8 cellular contexts compared by ENCODE assay signal in genomic region chr21:32279377-32279680, GRCh38. TPM values are rescaled to one million over a fixed set of nuclear protein-coding genes. Genes with fewer than 3 reads are reported as not detected.
DNase-seq lines count a peak whose midpoint lies in the region; ATAC-seq and TF ChIP-seq lines count a peak whose summit lies in the region.

No MANE protein-coding gene starts in this region.

- peak overlapping the region; percentile 92 for H3K4me3 ChIP-seq in mucosa of stomach (ENCODE audit: low read length)

- ATAC-seq in HG02798 (IDR thresholded peaks at IDR 0.05; ENCODE audit: poor library complexity, unreplicated experiment), result peak; percentile 23
- no peak for ATAC-seq in GM21717 (IDR thresholded peaks at IDR 0.05; ENCODE audit: unreplicated experiment)

- no peaks in the 10 kb centered on the region for H3K9me3 ChIP-seq in mucosa of stomach (ENCODE audit: control insufficient read depth, low read length)

- no peaks in the 10 kb centered on the region for H3K27me3 ChIP-seq in mucosa of stomach (ENCODE audit: control insufficient read depth, insufficient read depth, low read length)

- H3K27ac Mint-ChIP-seq in CD14-positive monocyte (peak overlapping the region; percentile 85 to 95 (median 94)), brain (peak overlapping the region; percentile 95 to 98 (median 97))

- H3K9me3 Mint-ChIP-seq in CD14-positive monocyte (peaks cover 0 to 12% (median 7%) of the 10 kb centered on the region in 7 donors), brain (peaks cover 0 to 4% (median 0%) of the 10 kb centered on the region in 5 experiments)

- H3K4me1 Mint-ChIP-seq in CD14-positive monocyte (peaks cover 23% of the 10 kb centered on the region), brain (peaks cover 39% of the 10 kb centered on the region)

- H3K4me3 Mint-ChIP-seq in CD14-positive monocyte, result peak overlapping the region; percentile 98 to 99
- peak overlapping the region; percentile 98 to 100 (median 100) for H3K4me3 Mint-ChIP-seq in brain

- peak overlapping the region; percentile 83 for H3K9ac ChIP-seq in mucosa of stomach (ENCODE audit: low read length)

- peaks cover 12% of the 10 kb centered on the region for H3K4me1 ChIP-seq in mucosa of stomach (ENCODE audit: control insufficient read depth, insufficient read depth, low read length)

- H3K27me3 Mint-ChIP-seq in CD14-positive monocyte (ENCODE audit: low read depth in 3 of 3) (peaks cover 0 to 1% (median 0%) of the 10 kb centered on the region in 3 donors), brain (peaks cover 14% of the 10 kb centered on the region)

- TF ChIP-seq CTCF in CD14-positive monocyte (IDR thresholded peaks at IDR 0.05) (no peak), brain (conservative IDR thresholded peaks at IDR 0.05) (no peak)

- DNase-seq in CD14-positive monocyte (ENCODE audit: low spot score) (no peak), foreskin melanocyte (no peak), MV-4-11 (lab: John Stamatoyannopoulos, UW) (no peak), medulla oblongata (ENCODE audit: extremely low spot score) (no peak)

- H3K36me3 ChIP-seq in mucosa of stomach (ENCODE audit: control insufficient read depth, insufficient read depth, low read length), result no peaks in the 10 kb centered on the region

- intact Hi-C loops in CD14-positive monocyte (cut with micrococcal nuclease), result loop anchor here (5.0 to 10.0 kb wide), 4 partner anchors 93 to 1365 kb away; partner anchors contain the start of genes URB1 (in 2 of the 2), CRYZL1 (in 1 of the 2) and ITSN1 (in 1 of the 2)

- H3K36me3 Mint-ChIP-seq in CD14-positive monocyte (peaks cover 8 to 9% of the 10 kb centered on the region in 2 donors), brain (peaks cover 19% of the 10 kb centered on the region)

RNA-seq across cellular contexts. Expression of gene MIS18A, which starts 0.5 kb away (rescaled TPM):
- 1 to 10 TPM; 2.3 to 2.5 TPM for polyA plus RNA-seq in CD14-positive monocyte
- polyA plus RNA-seq in brain (ENCODE audit: insufficient read depth, low read depth, low replicate concordance), result 12.7 TPM

RNA-seq across cellular contexts. Expression of gene MRAP, which starts 19.3 kb away (rescaled TPM):
- polyA plus RNA-seq in CD14-positive monocyte (not detected), brain (ENCODE audit: insufficient read depth, low read depth, low replicate concordance) (0.92 TPM)
